23 cellular contexts compared by ENCODE assay signal in genomic region chr20:10318625-10319024, GRCh38.
"Had no signal": no experiment of that assay in that cellular context is flagged by ENCODE, and none has a peak within 500 bp of the region (broad histone marks: within the 10 kb centered on the region; RNA-seq: fewer than 3 reads in every experiment).

No MANE protein-coding gene starts in this region.

- DNase-seq: activated CD4-positive, alpha-beta memory T cell treated with anti-CD3 and anti-CD28 coated beads for 36 hours; activated CD4-positive, alpha-beta T cell treated with anti-CD3 and anti-CD28 coated beads, Interleukin-2, amount 10 ng/mL, durations not matched to agents 7 days and 5 days; activated CD4-positive, CD25-positive, alpha-beta regulatory T cell; activated gamma-delta T cell; activated naive CD4-positive, alpha-beta T cell treated with anti-CD3 and anti-CD28 coated beads for 36 hours; activated naive CD8-positive, alpha-beta T cell treated with anti-CD3 and anti-CD28 coated beads for 36 hours; activated T-cell treated with anti-CD3 and anti-CD28 coated beads for 4 hours; activated T-cell treated with anti-CD3 and anti-CD28 coated beads, Interleukin-2, amount 50 U/mL, for 48 hours; brain microvascular endothelial cell; NCI-H1105; NCI-H1436; NCI-H1694 treated with DMSO at 0.1 percent for 48 hours; NCI-H2029 treated with DMSO at 0.1 percent for 48 hours; NCI-H2227 treated with DMSO at 0.1 percent for 48 hours; NCI-H446 treated with DMSO at 0.1 percent for 48 hours; NCI-H524 treated with DMSO at 0.1 percent for 48 hours; NCI-H748 treated with DMSO at 0.1 percent for 48 hours; SIG-M5; T-helper 17 cell; T1000 had no signal

- H3K4me3 ChIP-seq: cardiac muscle cell had no signal

- H3K27me3 ChIP-seq: brain microvascular endothelial cell, cardiac muscle cell had no signal

- H3K27ac ChIP-seq: brain microvascular endothelial cell, cardiac muscle cell, VCaP had no signal

- H3K36me3 ChIP-seq: brain microvascular endothelial cell, cardiac muscle cell had no signal

- ATAC-seq: activated T-helper 17 cell treated with anti-CD3 and anti-CD28 coated beads, Interleukin-2, amount 50 U/mL, for 72 hours; T-helper 17 cell had no signal
